12 cellular contexts compared by ENCODE assay signal in the genomic region with DNA sequence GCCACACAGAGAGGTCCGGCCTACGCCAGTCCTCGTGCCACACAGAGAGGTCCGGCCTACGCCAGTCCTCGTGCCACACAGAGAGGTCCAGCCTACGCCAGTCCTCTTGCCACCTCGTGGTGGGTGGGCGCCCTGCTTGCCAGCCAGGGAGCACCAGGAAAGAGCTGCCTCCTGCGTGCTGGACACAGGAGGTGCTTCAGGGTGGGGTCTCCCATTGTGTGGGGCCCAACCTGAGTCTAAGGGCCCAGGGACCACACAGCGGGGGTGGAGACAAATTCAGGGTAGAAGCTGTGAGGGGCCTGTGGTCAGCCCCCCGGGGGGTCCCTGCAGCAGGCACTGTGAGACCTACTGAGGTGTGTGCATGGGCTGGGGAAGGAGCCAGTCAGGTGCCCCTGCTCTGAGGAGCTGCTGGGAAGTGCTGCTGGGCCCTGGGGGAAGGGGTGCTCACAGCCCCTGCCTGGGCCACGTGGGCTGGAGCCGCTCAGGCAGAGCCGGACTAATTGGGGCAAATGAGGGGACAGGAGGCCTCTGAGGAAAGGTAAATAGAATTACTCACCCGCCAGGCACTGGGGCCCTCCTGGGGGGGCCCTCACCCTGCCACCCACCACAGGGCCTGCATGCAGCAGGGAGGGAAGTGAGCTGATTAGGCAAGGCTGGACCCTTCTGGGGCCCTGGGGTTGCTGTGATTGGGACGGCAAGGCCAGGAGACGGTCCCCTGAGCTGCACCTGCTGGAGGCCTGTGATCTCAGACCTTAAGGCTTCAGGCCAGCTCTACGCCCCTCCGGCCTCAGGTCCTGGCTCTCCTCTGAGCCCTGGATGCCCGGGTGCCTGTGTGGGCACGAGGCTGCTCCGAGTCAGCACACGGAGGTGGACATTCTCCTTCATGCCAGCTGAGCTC. TPM values are rescaled to one million over a fixed set of nuclear protein-coding genes. Genes with fewer than 3 reads are reported as not detected.
A peak's percentile ranks its signal among the peaks of the same experiment; 100 is the strongest.
DNase-seq lines count a peak whose midpoint lies in the region; ATAC-seq and TF ChIP-seq lines count a peak whose summit lies in the region.
"Had no signal": no experiment of that assay in that cellular context is flagged by ENCODE, and none has a peak within 500 bp of the region (broad histone marks: within the 10 kb centered on the region; RNA-seq: fewer than 3 reads in every experiment).

No MANE protein-coding gene starts in this region.

- CTCF ChIA-PET in HCT116 (lab: Charles Lee) = no interaction called here

- H3K9me3 Mint-ChIP-seq in activated naive CD8-positive, alpha-beta T cell treated with anti-CD3 and anti-CD28 coated beads for 36 hours = no peaks in the 10 kb centered on the region
- H3K9me3 Mint-ChIP-seq: activated T-helper 2 cell treated with anti-CD3 and anti-CD28 coated beads, Interferon-gamma antibody, Interleukin-2, Interleukin-4, amounts not matched to agents 10 μg/mL and 5 μg/mL and 100 μg/mL, durations not matched to agents 14 hours and 24 hours and 36 hours had no signal

- 0 out of 2 replicates have a peak, but pooled peaks have one; percentile 16 for ATAC-seq in HCT116
- peak; percentile 28 to 37 (median 32) for ATAC-seq in right lobe of liver
- ATAC-seq in Right ventricle myocardium superior (ENCODE audit: poor library complexity) = no peak
- ATAC-seq: Right ventricle myocardium inferior had no signal

- H3K27ac Mint-ChIP-seq in activated naive CD8-positive, alpha-beta T cell treated with anti-CD3 and anti-CD28 coated beads for 36 hours = no peak overlapping the region
- H3K27ac Mint-ChIP-seq: activated T-helper 2 cell treated with anti-CD3 and anti-CD28 coated beads, Interferon-gamma antibody, Interleukin-2, Interleukin-4, amounts not matched to agents 10 μg/mL and 5 μg/mL and 100 μg/mL, durations not matched to agents 14 hours and 24 hours and 36 hours had no signal

- H4K20me1 ChIP-seq in HCT116 (ENCODE audit: insufficient read depth) = no peaks in the 10 kb centered on the region

- no peaks in the 10 kb centered on the region for H3K36me3 Mint-ChIP-seq in activated naive CD8-positive, alpha-beta T cell treated with anti-CD3 and anti-CD28 coated beads for 36 hours

- peaks cover 11% of the 10 kb centered on the region for H3K27me3 Mint-ChIP-seq in activated naive CD8-positive, alpha-beta T cell treated with anti-CD3 and anti-CD28 coated beads for 36 hours

- H3K9me3 ChIP-seq in HCT116 (ENCODE audit: control insufficient read depth in 1 of 2, insufficient read depth in 1 of 2, low read depth in 1 of 2, low read length in 2 of 2) = no peaks in the 10 kb centered on the region
- no peaks in the 10 kb centered on the region for H3K9me3 ChIP-seq in right lobe of liver

- H3K4me3 ChIP-seq in HCT116 (replicated peaks in 1 of 2; ENCODE audit: low read depth in 1 of 2, low read length in 2 of 2) (no peak overlapping the region), right lobe of liver (no peak overlapping the region)

- H3K4me2 ChIP-seq in HCT116 (ENCODE audit: low read length) = no peak overlapping the region

- RAD21 ChIA-PET in HCT116 (lab: Charles Lee; ENCODE audit: low non-redundant PET in 1 of 2, low total read pairs in 2 of 2, uncharacterized antibody in 2 of 2, unreplicated experiment in 2 of 2) = no interaction called here

- DNase-seq in HCT116 (ENCODE audit: low read depth, low spot score) (no peak), NCI-H82 treated with DMSO at 0.1 percent for 48 hours (lab: John Stamatoyannopoulos, UW; ENCODE audit: unreplicated experiment) (peak; percentile 22), right lobe of liver (peak in 1 of 3 donors; percentile 44), GM10266 (ENCODE audit: extremely low spot score) (no peak), Right ventricle myocardium superior (no peak)
- DNase-seq in activated naive CD8-positive, alpha-beta T cell treated with anti-CD3 and anti-CD28 coated beads for 36 hours = no peak
- DNase-seq: activated CD4-positive, CD25-positive, alpha-beta regulatory T cell; central memory CD4-positive, alpha-beta T cell; NCI-H187 treated with DMSO at 0.1 percent for 48 hours; nucleus accumbens had no signal

- no peaks in the 10 kb centered on the region for H3K9me2 ChIP-seq in HCT116 (ENCODE audit: insufficient read depth)

- no peaks in the 10 kb centered on the region for H3K4me1 Mint-ChIP-seq in activated naive CD8-positive, alpha-beta T cell treated with anti-CD3 and anti-CD28 coated beads for 36 hours

- no peak for TF ChIP-seq CTCF in HCT116 (IDR thresholded peaks at IDR 0.05 in 2 of 3, conservative IDR thresholded peaks at IDR 0.05 in 1 of 3; ENCODE audit: borderline replicate concordance in 1 of 3, insufficient read depth in 1 of 3, low read depth in 2 of 3, low read length in 2 of 3)
- no peak for TF ChIP-seq CTCF in right lobe of liver (IDR thresholded peaks at IDR 0.05)
- TF ChIP-seq CTCF in GM10266 (IDR thresholded peaks at IDR 0.05; ENCODE audit: control insufficient read depth, insufficient read depth, low read depth, missing control alignments) = no peak

- peaks cover 3 to 16% of the 10 kb centered on the region in 2 experiments; a peak in 2 of 4 replicates for H3K4me1 ChIP-seq in HCT116 (ENCODE audit: control insufficient read depth in 1 of 2, insufficient read depth in 2 of 2, low read length in 2 of 2)
- H3K4me1 ChIP-seq in right lobe of liver = no peaks in the 10 kb centered on the region

- H3K27ac ChIP-seq in HCT116 (ENCODE audit: low read depth, low read length) = peak overlapping the region; percentile 9; the same call in 1 of the 2 replicates
- H3K27ac ChIP-seq in right lobe of liver = no peak overlapping the region

- H3K36me3 ChIP-seq in HCT116 (ENCODE audit: control insufficient read depth in 1 of 2, insufficient read depth in 2 of 2, low read length in 2 of 2) (no peaks in the 10 kb centered on the region), right lobe of liver (peaks cover 0 to 3% (median 0%) of the 10 kb centered on the region in 4 donors)

- H3K27me3 ChIP-seq in HCT116 (ENCODE audit: insufficient read depth, low read length) (no peaks in the 10 kb centered on the region), right lobe of liver (no peaks in the 10 kb centered on the region)

- 63% methylated on average over 3 of the region's 24 CpGs for WGBS in right lobe of liver (ENCODE audit: insufficient coverage, low coverage, low lambda C conversion rate, missing lambda C conversion rate)

- no peak overlapping the region for H3K9ac ChIP-seq in HCT116 (ENCODE audit: low read length)

- BruUV-seq in HCT116 (replicated peaks; lab: Mats Ljungman, UMichigan) = no TSS peak

- no peak overlapping the region for H2AFZ ChIP-seq in HCT116 (ENCODE audit: low read depth, low read length, poor library complexity, severe bottlenecking)

- no peak for TF ChIP-seq RAD21 in HCT116 (IDR thresholded peaks at IDR 0.05; ENCODE audit: low read depth)

- TF ChIP-seq POLR2A in HCT116 (IDR thresholded peaks at IDR 0.05; ENCODE audit: borderline replicate concordance, extremely low read depth, insufficient read depth, insufficient read length) (no peak), right lobe of liver (IDR thresholded peaks at IDR 0.05) (no peak)

- no peak overlapping the region for H3K4me3 Mint-ChIP-seq in activated naive CD8-positive, alpha-beta T cell treated with anti-CD3 and anti-CD28 coated beads for 36 hours

- intact Hi-C loops in HCT116 (cut with micrococcal nuclease) = no loop called here
- intact Hi-C loops in right lobe of liver (cut with DNase I) = no loop called here
- intact Hi-C loops in Right ventricle myocardium superior (cut with DNase I) = no loop called here

- POLR2A ChIA-PET in HCT116 (lab: Charles Lee) = no interaction called here

- no peaks in the 10 kb centered on the region for H3K79me2 ChIP-seq in HCT116 (ENCODE audit: insufficient read depth, low read length)

TF ChIP-seq in HCT116, 20 proteins besides CTCF, POLR2A, EP300 and RAD21 (continues in another document):
- no peak for TF ChIP-seq ZFX (IDR thresholded peaks at IDR 0.05)
- no peak for TF ChIP-seq EZH2phosphoT487 (IDR thresholded peaks at IDR 0.05; ENCODE audit: borderline replicate concordance)
- TF ChIP-seq SP1 (IDR thresholded peaks at IDR 0.05; ENCODE audit: low read depth) = no peak
- TF ChIP-seq SRF (IDR thresholded peaks at IDR 0.05; ENCODE audit: low read depth) = no peak
- TF ChIP-seq SIN3A (IDR thresholded peaks at IDR 0.05; ENCODE audit: low read depth) = no peak
- TF ChIP-seq FOSL1 (IDR thresholded peaks at IDR 0.05; ENCODE audit: low read depth) = no peak
- no peak for TF ChIP-seq CBX3 (IDR thresholded peaks at IDR 0.05; ENCODE audit: low read depth)
- TF ChIP-seq JUND (IDR thresholded peaks at IDR 0.05) = no peak
- no peak for TF ChIP-seq EGR1 (IDR thresholded peaks at IDR 0.05; ENCODE audit: low read depth)

RNA-seq across cellular contexts. Expression of a gene that starts 11.0 kb away (rescaled TPM):
- total RNA-seq in HCT116 (2021; ENCODE audit: unreplicated experiment) (not detected), right lobe of liver (100 to 1,000 TPM in 2 of 6 experiments, 10 to 100 TPM in 4; 39.5 to 146 (median 68.5) TPM), Right ventricle myocardium superior (not detected)
- 0.12 TPM in 1 of 2 replicates, not detected in the other for polyA plus RNA-seq in HCT116 (2012)
- total RNA-seq in activated naive CD8-positive, alpha-beta T cell treated with anti-CD3 and anti-CD28 coated beads for 36 hours = not detected
- total RNA-seq: activated T-helper 2 cell treated with anti-CD3 and anti-CD28 coated beads, Interferon-gamma antibody, Interleukin-2, Interleukin-4, amounts not matched to agents 10 μg/mL and 5 μg/mL and 100 μg/mL, durations not matched to agents 14 hours and 24 hours and 36 hours; Right ventricle myocardium inferior had no signal

RNA-seq across cellular contexts. Expression of a gene that starts 18.1 kb away (rescaled TPM):
- total RNA-seq in HCT116 (2021; ENCODE audit: unreplicated experiment) (59.2 TPM), right lobe of liver (10 to 100 TPM; 19.0 to 32.6 (median 25.7) TPM), Right ventricle myocardium superior (104 TPM)
- polyA plus RNA-seq in HCT116 (2012) = 63.3 and 64.8 TPM in 2 replicates
- total RNA-seq in activated naive CD8-positive, alpha-beta T cell treated with anti-CD3 and anti-CD28 coated beads for 36 hours = 10 to 100 TPM; 45.4 to 48.4 TPM

RNA-seq across cellular contexts. Expression of a gene that starts 19.9 kb away (rescaled TPM):
- total RNA-seq in HCT116 (2021; ENCODE audit: unreplicated experiment) (not detected), right lobe of liver (under 1 TPM in 3 of 6 experiments, not detected in 3; 0.27 to 0.62 (median 0.40) TPM), Right ventricle myocardium superior (not detected)
- 0.64 and 0.76 TPM in 2 replicates for polyA plus RNA-seq in HCT116 (2012)
- not detected for total RNA-seq in activated naive CD8-positive, alpha-beta T cell treated with anti-CD3 and anti-CD28 coated beads for 36 hours
- total RNA-seq: activated T-helper 2 cell treated with anti-CD3 and anti-CD28 coated beads, Interferon-gamma antibody, Interleukin-2, Interleukin-4, amounts not matched to agents 10 μg/mL and 5 μg/mL and 100 μg/mL, durations not matched to agents 14 hours and 24 hours and 36 hours; Right ventricle myocardium inferior had no signal

RNA-seq across cellular contexts. Expression of a gene that starts 45.3 kb away (rescaled TPM):
- total RNA-seq in HCT116 (2021; ENCODE audit: unreplicated experiment) (1,043 TPM), right lobe of liver (1,000 to 10,000 TPM in 5 of 6 experiments, 100 to 1,000 TPM in 1; 856 to 5,039 (median 1,455) TPM), Right ventricle myocardium superior (309 TPM)
- 1,480 and 1,509 TPM in 2 replicates for polyA plus RNA-seq in HCT116 (2012)
- 100 to 1,000 TPM; 395 to 405 TPM for total RNA-seq in activated naive CD8-positive, alpha-beta T cell treated with anti-CD3 and anti-CD28 coated beads for 36 hours

RNA-seq across cellular contexts. Expression of a gene that starts 56.1 kb away (rescaled TPM):
- total RNA-seq in HCT116 (2021; ENCODE audit: unreplicated experiment) (554 TPM), right lobe of liver (100 to 1,000 TPM in 5 of 6 experiments, 10 to 100 TPM in 1; 92.4 to 162 (median 137) TPM), Right ventricle myocardium superior (113 TPM)
- polyA plus RNA-seq in HCT116 (2012) = 393 and 453 TPM in 2 replicates
- total RNA-seq in activated naive CD8-positive, alpha-beta T cell treated with anti-CD3 and anti-CD28 coated beads for 36 hours = 100 to 1,000 TPM; 556 to 594 TPM

Comparison
In these comparisons a context has a peak if more than half of its experiments do, and no peak if none do; other contexts are left out.
1. RNA of a gene that starts 11.0 kb away (total RNA-seq): 39.5 to 146 TPM in right lobe of liver; not detected in HCT116 (single experiment), not detected in Right ventricle myocardium superior (single experiment) and not detected in activated naive CD8-positive, alpha-beta T cell treated with anti-CD3 and anti-CD28 coated beads for 36 hours; every median in the first group is over 10 times any median in the second.